In genomic region chr18:79694895-79695213, GRCh38 we compare ENCODE assay signal across 24 cellular contexts. TPM values are rescaled to one million over a fixed set of nuclear protein-coding genes. Genes with fewer than 3 reads are reported as not detected.
A peak's percentile ranks its signal among the peaks of the same experiment; 100 is the strongest.
DNase-seq lines count a peak whose midpoint lies in the region; ATAC-seq and TF ChIP-seq lines count a peak whose summit lies in the region.
"Had no signal": no experiment of that assay in that cellular context is flagged by ENCODE, and none has a peak within 500 bp of the region (broad histone marks: within the 10 kb centered on the region; RNA-seq: fewer than 3 reads in every experiment).

No MANE protein-coding gene starts in this region.

- TF ChIP-seq CTCF in HEK293 (tag by site-specific recombination; IDR thresholded peaks at IDR 0.05) (no peak), hepatocyte (IDR thresholded peaks at IDR 0.05; ENCODE audit: poor library complexity) (no peak)

- H2AFZ ChIP-seq in hepatocyte = no peak overlapping the region
- H2AFZ ChIP-seq: PC-9 had no signal

- H3K4me1 Mint-ChIP-seq in activated CD4-positive, alpha-beta memory T cell treated with anti-CD3 and anti-CD28 coated beads for 36 hours (ENCODE audit: low read depth) = peaks cover 20% of the 10 kb centered on the region
- H3K4me1 Mint-ChIP-seq in activated CD4-positive, alpha-beta memory T cell treated with anti-CD3 and anti-CD28 coated beads, Interleukin-2, amount 10 ng/mL, durations not matched to agents 7 days and 5 days = no peaks in the 10 kb centered on the region
- peaks cover 10 to 25% of the 10 kb centered on the region in 2 donors for H3K4me1 Mint-ChIP-seq in stimulated activated naive B cell treated with anti-CD40 and anti-IgM and Interleukin-4, amounts not matched to agents 10 μg/mL and 1 μg/mL and 100 μg/mL, for 72 hours

- CTCF ChIA-PET in activated CD4-positive, alpha-beta memory T cell treated with anti-CD3 and anti-CD28 coated beads for 36 hours (lab: Charles Lee) = no interaction called here
- CTCF ChIA-PET in activated CD4-positive, alpha-beta memory T cell treated with anti-CD3 and anti-CD28 coated beads, Interleukin-2, amount 10 ng/mL, durations not matched to agents 7 days and 5 days (lab: Charles Lee) = no interaction called here
- CTCF ChIA-PET in HEK293 (lab: Yijun Ruan, JAX) = no interaction called here

- H3K36me3 ChIP-seq in HEK293 (ENCODE audit: control insufficient read depth in 2 of 2, insufficient read depth in 1 of 2, low read length in 2 of 2) = peaks cover 0 to 30% of the 10 kb centered on the region in 2 experiments; a peak in 2 of 3 replicates
- H3K36me3 ChIP-seq in hepatocyte (replicated peaks; ENCODE audit: insufficient read depth, low read depth) = no peaks in the 10 kb centered on the region

- no peak for ATAC-seq in stimulated activated naive B cell treated with anti-CD40 and anti-IgM and Interleukin-4, amounts not matched to agents 10 μg/mL and 1 μg/mL and 100 μg/mL, for 72 hours (replicated peaks)
- ATAC-seq in HG03469 (IDR thresholded peaks at IDR 0.05; ENCODE audit: unreplicated experiment) = no peak
- ATAC-seq: K562 had no signal

- no peak overlapping the region for H3K4me3 Mint-ChIP-seq in activated CD4-positive, alpha-beta memory T cell treated with anti-CD3 and anti-CD28 coated beads for 36 hours
- no peak overlapping the region for H3K4me3 Mint-ChIP-seq in activated CD4-positive, alpha-beta memory T cell treated with anti-CD3 and anti-CD28 coated beads, Interleukin-2, amount 10 ng/mL, durations not matched to agents 7 days and 5 days
- H3K4me3 Mint-ChIP-seq in stimulated activated naive B cell treated with anti-CD40 and anti-IgM and Interleukin-4, amounts not matched to agents 10 μg/mL and 1 μg/mL and 100 μg/mL, for 72 hours = no peak overlapping the region
- H3K4me3 Mint-ChIP-seq: CD14-positive monocyte had no signal

- POLR2A ChIA-PET in activated CD4-positive, alpha-beta memory T cell treated with anti-CD3 and anti-CD28 coated beads for 36 hours (lab: Charles Lee) = no interaction called here
- POLR2A ChIA-PET in activated CD4-positive, alpha-beta memory T cell treated with anti-CD3 and anti-CD28 coated beads, Interleukin-2, amount 10 ng/mL, durations not matched to agents 7 days and 5 days (lab: Charles Lee) = no interaction called here
- POLR2A ChIA-PET in HEK293 (lab: Yijun Ruan, JAX) = interaction anchor here (1.1 kb wide), 1 partner anchor 16 kb away, joined by 3 read pairs; no protein-coding TSS in a partner anchor

- no peak overlapping the region for H3K4me2 ChIP-seq in hepatocyte
- H3K4me2 ChIP-seq: PC-9 had no signal

- H3K27ac ChIP-seq in HEK293 (ENCODE audit: extremely low read depth, low read depth, low read length) (no peak overlapping the region), hepatocyte (peak overlapping the region; percentile 48)
- H3K27ac ChIP-seq: PC-9 had no signal

- H3K9me3 ChIP-seq in HEK293 (ENCODE audit: control insufficient read depth, insufficient read depth, low read depth, low read length) (no peaks in the 10 kb centered on the region), hepatocyte (ENCODE audit: low read depth) (no peaks in the 10 kb centered on the region)
- H3K9me3 ChIP-seq: MG63 had no signal

- intact Hi-C loops in activated CD4-positive, alpha-beta memory T cell treated with anti-CD3 and anti-CD28 coated beads for 36 hours (cut with micrococcal nuclease) = no loop called here

- peaks cover 33% of the 10 kb centered on the region for H3K79me2 ChIP-seq in hepatocyte

- no peaks in the 10 kb centered on the region for H3K27me3 ChIP-seq in hepatocyte
- H3K27me3 ChIP-seq: MG63 had no signal

- H3K27me3 Mint-ChIP-seq in activated CD4-positive, alpha-beta memory T cell treated with anti-CD3 and anti-CD28 coated beads for 36 hours = no peaks in the 10 kb centered on the region
- no peaks in the 10 kb centered on the region for H3K27me3 Mint-ChIP-seq in activated CD4-positive, alpha-beta memory T cell treated with anti-CD3 and anti-CD28 coated beads, Interleukin-2, amount 10 ng/mL, durations not matched to agents 7 days and 5 days
- H3K27me3 Mint-ChIP-seq in stimulated activated naive B cell treated with anti-CD40 and anti-IgM and Interleukin-4, amounts not matched to agents 10 μg/mL and 1 μg/mL and 100 μg/mL, for 72 hours = no peaks in the 10 kb centered on the region

- H3K9me2 ChIP-seq in hepatocyte (replicated peaks; ENCODE audit: insufficient read depth) = no peaks in the 10 kb centered on the region

- 0 out of 2 replicates have a peak, but pooled peaks cover 2% of the 10 kb centered on the region for H3K4me1 ChIP-seq in HEK293 (ENCODE audit: control insufficient read depth, insufficient read depth, low read length)
- peaks cover 10% of the 10 kb centered on the region for H3K4me1 ChIP-seq in hepatocyte (ENCODE audit: insufficient read depth)

- no peak for DNase-seq in activated CD4-positive, alpha-beta memory T cell treated with anti-CD3 and anti-CD28 coated beads for 36 hours
- DNase-seq in activated CD4-positive, alpha-beta memory T cell treated with anti-CD3 and anti-CD28 coated beads, Interleukin-2, amount 10 ng/mL, durations not matched to agents 7 days and 5 days = no peak
- DNase-seq in hepatocyte (ENCODE audit: low spot score) = no peak
- DNase-seq in stimulated activated naive B cell treated with anti-CD40 and anti-IgM and Interleukin-4, amounts not matched to agents 10 μg/mL and 1 μg/mL and 100 μg/mL, for 72 hours = no peak
- no peak for DNase-seq in HCEC 1CT
- DNase-seq in SKM-1 treated with dmso at 0.1 percent for 144 hours (lab: John Stamatoyannopoulos, UW; ENCODE audit: unreplicated experiment) = no peak
- DNase-seq: 8988T, AML-193, DMS53, GDM1, MG63, NCI-H1048, NCI-H1417 treated with DMSO at 0.1 percent for 48 hours, NCI-H187, NCI-H2227 treated with DMSO at 0.1 percent for 48 hours, NCI-H510A, NCI-H748 treated with DMSO at 0.1 percent for 48 hours, PC-9, RPMI8226, SHP77 had no signal

- H3K36me3 Mint-ChIP-seq in activated CD4-positive, alpha-beta memory T cell treated with anti-CD3 and anti-CD28 coated beads for 36 hours = peaks cover 22% of the 10 kb centered on the region
- H3K36me3 Mint-ChIP-seq in activated CD4-positive, alpha-beta memory T cell treated with anti-CD3 and anti-CD28 coated beads, Interleukin-2, amount 10 ng/mL, durations not matched to agents 7 days and 5 days (ENCODE audit: low read depth) = peaks cover 43% of the 10 kb centered on the region
- H3K36me3 Mint-ChIP-seq in stimulated activated naive B cell treated with anti-CD40 and anti-IgM and Interleukin-4, amounts not matched to agents 10 μg/mL and 1 μg/mL and 100 μg/mL, for 72 hours = peaks cover 27 to 40% of the 10 kb centered on the region in 2 donors

- WGBS in hepatocyte (ENCODE audit: low lambda C conversion rate, missing lambda C conversion rate) = 72% methylated on average over 3 of the region's 3 CpGs

- H3K27ac Mint-ChIP-seq in activated CD4-positive, alpha-beta memory T cell treated with anti-CD3 and anti-CD28 coated beads for 36 hours = peak overlapping the region; percentile 60
- no peak overlapping the region for H3K27ac Mint-ChIP-seq in activated CD4-positive, alpha-beta memory T cell treated with anti-CD3 and anti-CD28 coated beads, Interleukin-2, amount 10 ng/mL, durations not matched to agents 7 days and 5 days
- peak overlapping the region; percentile 56 for H3K27ac Mint-ChIP-seq in stimulated activated naive B cell treated with anti-CD40 and anti-IgM and Interleukin-4, amounts not matched to agents 10 μg/mL and 1 μg/mL and 100 μg/mL, for 72 hours

- H3K4me3 ChIP-seq in HEK293 (ENCODE audit: low read depth, low read length) (no peak overlapping the region), hepatocyte (no peak overlapping the region)
- H3K4me3 ChIP-seq: K562, MG63, PC-9 had no signal

- H4K20me1 ChIP-seq in hepatocyte (ENCODE audit: insufficient read depth, poor library complexity, severe bottlenecking) = peaks cover 19% of the 10 kb centered on the region

- no peaks in the 10 kb centered on the region for H3K9me3 Mint-ChIP-seq in activated CD4-positive, alpha-beta memory T cell treated with anti-CD3 and anti-CD28 coated beads for 36 hours
- H3K9me3 Mint-ChIP-seq in activated CD4-positive, alpha-beta memory T cell treated with anti-CD3 and anti-CD28 coated beads, Interleukin-2, amount 10 ng/mL, durations not matched to agents 7 days and 5 days = no peaks in the 10 kb centered on the region
- no peaks in the 10 kb centered on the region for H3K9me3 Mint-ChIP-seq in stimulated activated naive B cell treated with anti-CD40 and anti-IgM and Interleukin-4, amounts not matched to agents 10 μg/mL and 1 μg/mL and 100 μg/mL, for 72 hours

TF ChIP-seq in HEK293, 187 proteins besides CTCF, POLR2A, EP300 and RAD21:
- TF ChIP-seq ZNF140 (tag by site-specific recombination; IDR thresholded peaks at IDR 0.05) = no peak
- no peak for TF ChIP-seq ZFP41 (tag by site-specific recombination; IDR thresholded peaks at IDR 0.05; ENCODE audit: borderline replicate concordance)
- TF ChIP-seq ZFHX2 (tag by site-specific recombination; conservative IDR thresholded peaks at IDR 0.05) = peak; percentile 70
- TF ChIP-seq SCRT2 (tag by site-specific recombination; IDR thresholded peaks at IDR 0.05) = peak; percentile 48; the same call in 1 of the 2 replicates
- peak; percentile 69 for TF ChIP-seq EGR2 (tag by site-specific recombination; IDR thresholded peaks at IDR 0.05; ENCODE audit: low read depth)

RNA-seq across cellular contexts. Expression of gene CTDP1, which starts 15.3 kb away (rescaled TPM):
- 10 to 100 TPM; 35.4 to 36.0 TPM for total RNA-seq in activated CD4-positive, alpha-beta memory T cell treated with anti-CD3 and anti-CD28 coated beads for 36 hours
- 10 to 100 TPM; 34.8 to 38.0 TPM for total RNA-seq in activated CD4-positive, alpha-beta memory T cell treated with anti-CD3 and anti-CD28 coated beads, Interleukin-2, amount 10 ng/mL, durations not matched to agents 7 days and 5 days
- total RNA-seq in hepatocyte = 13.8 and 20.4 TPM in 2 replicates
- 20.4 and 20.6 TPM in 2 replicates for polyA plus RNA-seq in hepatocyte
